8 cellular contexts compared by ENCODE assay signal in genomic region chr22:23305922-23306374, GRCh38.
A peak's percentile ranks its signal among the peaks of the same experiment; 100 is the strongest.
DNase-seq lines count a peak whose midpoint lies in the region; FAIRE-seq and TF ChIP-seq lines count a peak whose summit lies in the region.

No MANE protein-coding gene starts in this region.

- H3K79me1 ChIP-seq in H9 (ENCODE audit: insufficient read depth, low read depth, low read length, poor library complexity, severe bottlenecking), result no peaks in the 10 kb centered on the region

- no peaks in the 10 kb centered on the region for H3K36me3 ChIP-seq in Karpas-422 (ENCODE audit: insufficient read depth, low read length)
- H3K36me3 ChIP-seq in hepatocyte (replicated peaks; ENCODE audit: insufficient read depth, low read depth), result no peaks in the 10 kb centered on the region
- no peaks in the 10 kb centered on the region for H3K36me3 ChIP-seq in small intestine (ENCODE audit: control insufficient read depth in 2 of 2, insufficient read depth in 2 of 2, low read length in 2 of 2)

- no peak overlapping the region for H2BK12ac ChIP-seq in H9 (ENCODE audit: insufficient read length, low read depth, low read length)

- H3K4me2 ChIP-seq in Karpas-422 (ENCODE audit: low read depth, low read length, poor library complexity, severe bottlenecking) (no peak overlapping the region), hepatocyte (no peak overlapping the region), H9 (ENCODE audit: insufficient read depth, insufficient read length, low read length) (no peak overlapping the region)

- no peak overlapping the region for H3K4me3 Mint-ChIP-seq in H9

- H3K27me3 ChIP-seq in Karpas-422 (ENCODE audit: low read length) (no peaks in the 10 kb centered on the region), hepatocyte (no peaks in the 10 kb centered on the region), small intestine (ENCODE audit: control insufficient read depth in 2 of 2, insufficient read depth in 2 of 2, low read length in 2 of 2) (no peaks in the 10 kb centered on the region), H9 (ENCODE audit: insufficient read depth, low read length) (no peaks in the 10 kb centered on the region)

- FAIRE-seq in small intestine (lab: Jason Lieb, UNC), result no peak

- TF ChIP-seq CTCF in astrocyte of the spinal cord (IDR thresholded peaks at IDR 0.05; ENCODE audit: low read depth, low read length) (no peak), hepatocyte (IDR thresholded peaks at IDR 0.05; ENCODE audit: poor library complexity) (no peak), H9 (conservative IDR thresholded peaks at IDR 0.05) (no peak)

- H3T11ph ChIP-seq in H9 (ENCODE audit: low read length), result no peak overlapping the region

- H3K27me3 Mint-ChIP-seq in H9 (ENCODE audit: low read depth), result no peaks in the 10 kb centered on the region

- H4K91ac ChIP-seq in H9 (ENCODE audit: insufficient read length, low read depth, low read length), result no peak overlapping the region

- H3K14ac ChIP-seq in H9 (ENCODE audit: insufficient read depth, low read length), result no peak overlapping the region

- H3K23me2 ChIP-seq in H9 (ENCODE audit: insufficient read length, low read depth, low read length, poor library complexity, severe bottlenecking), result no peaks in the 10 kb centered on the region

- no peaks in the 10 kb centered on the region for H3K9me2 ChIP-seq in Karpas-422 (replicated peaks; ENCODE audit: insufficient read depth, low read length)
- no peaks in the 10 kb centered on the region for H3K9me2 ChIP-seq in hepatocyte (replicated peaks; ENCODE audit: insufficient read depth)

- H3K9me3 Mint-ChIP-seq in H9, result no peaks in the 10 kb centered on the region

- H4K5ac ChIP-seq in H9 (ENCODE audit: insufficient read length, low read depth, low read length), result no peak overlapping the region

- peaks cover 10 to 32% (median 25%) of the 10 kb centered on the region in 3 experiments; a peak in 6 of 7 replicates for H3K36me3 Mint-ChIP-seq in H9 (ENCODE audit: insufficient read depth in 1 of 3, low read depth in 3 of 3)

- H3K4me1 ChIP-seq in Karpas-422 (ENCODE audit: low read length) (no peaks in the 10 kb centered on the region), hepatocyte (ENCODE audit: insufficient read depth) (peaks cover 3% of the 10 kb centered on the region), small intestine (ENCODE audit: control insufficient read depth in 2 of 2, insufficient read depth in 1 of 2, low read depth in 1 of 2, low read length in 1 of 2) (no peaks in the 10 kb centered on the region), H9 (ENCODE audit: insufficient read depth, low read length) (no peaks in the 10 kb centered on the region)

- H3K4me1 Mint-ChIP-seq in H9, result peaks cover 0 to 2% of the 10 kb centered on the region in 2 experiments; a peak in 1 of 4 replicates

- H2AFZ ChIP-seq in Karpas-422 (ENCODE audit: low read length) (no peak overlapping the region), hepatocyte (no peak overlapping the region), H9 (ENCODE audit: low read length) (no peak overlapping the region)

- no peaks in the 10 kb centered on the region for H4K20me1 ChIP-seq in Karpas-422 (ENCODE audit: insufficient read depth, low read depth, low read length)
- H4K20me1 ChIP-seq in hepatocyte (ENCODE audit: insufficient read depth, poor library complexity, severe bottlenecking), result no peaks in the 10 kb centered on the region
- H4K20me1 ChIP-seq in H9 (ENCODE audit: control insufficient read depth, insufficient read depth, insufficient read length), result no peaks in the 10 kb centered on the region

- H3K4me3 ChIP-seq in Karpas-422 (ENCODE audit: low read length) (no peak overlapping the region), astrocyte of the spinal cord (ENCODE audit: low read depth, low read length) (no peak overlapping the region), hepatocyte (no peak overlapping the region), small intestine (ENCODE audit: low read depth in 1 of 2, low read length in 2 of 2) (no peak overlapping the region)

- H3K9me3 ChIP-seq in Karpas-422 (ENCODE audit: low read length) (no peaks in the 10 kb centered on the region), hepatocyte (ENCODE audit: low read depth) (no peaks in the 10 kb centered on the region), small intestine (ENCODE audit: control insufficient read depth, low read depth) (no peaks in the 10 kb centered on the region), H9 (ENCODE audit: control insufficient read depth, low read depth, low read length) (no peaks in the 10 kb centered on the region)

- in situ Hi-C loops in astrocyte of the spinal cord (cut with HindIII; ENCODE audit: low sequenced_read_pairs), result no loop called here

- peak overlapping the region in 1 of 3 experiments; percentile 27; a peak in 1 of 7 replicates for H3K27ac Mint-ChIP-seq in H9

- no peak overlapping the region for H4K8ac ChIP-seq in H9 (replicated peaks; ENCODE audit: insufficient read length, low read depth, low read length)

- H3K18ac ChIP-seq in H9 (ENCODE audit: insufficient read length, low read depth, low read length), result no peak overlapping the region

- H3K23ac ChIP-seq in H9 (ENCODE audit: insufficient read length, low read depth, low read length), result no peak overlapping the region

- 77% methylated on average over 11 of the region's 11 CpGs for WGBS in hepatocyte (ENCODE audit: low lambda C conversion rate, missing lambda C conversion rate)
- WGBS in small intestine, 3 donors, result 63 to 84% (median 82%) methylated on average over 11 of the region's 11 CpGs
- WGBS in H9 (ENCODE audit: extremely low coverage, insufficient read length, low lambda C conversion rate), result no CpG with 5 or more reads among the region's 11 CpGs

- H2BK20ac ChIP-seq in H9 (ENCODE audit: low read depth, low read length, poor library complexity, severe bottlenecking), result no peak overlapping the region

- H3K4ac ChIP-seq in H9 (ENCODE audit: low read depth, low read length), result no peak overlapping the region

- H3K79me2 ChIP-seq in Karpas-422 (ENCODE audit: low read length) (no peaks in the 10 kb centered on the region), hepatocyte (no peaks in the 10 kb centered on the region), H9 (ENCODE audit: insufficient read depth, low read length) (no peaks in the 10 kb centered on the region)

- H3K9ac ChIP-seq in Karpas-422 (ENCODE audit: low read length) (no peak overlapping the region), H9 (ENCODE audit: extremely low read depth, insufficient read length, low read length) (no peak overlapping the region)

- no peak overlapping the region for H2BK5ac ChIP-seq in H9 (ENCODE audit: insufficient read length, low read length)

- no peak overlapping the region for H2BK15ac ChIP-seq in H9 (ENCODE audit: low read depth, low read length)

- DNase-seq in Karpas-422 (peak; percentile 9), astrocyte of the spinal cord (ENCODE audit: low read depth, low spot score) (peak; percentile 75), hepatocyte (ENCODE audit: low spot score) (peak; percentile 69), small intestine (peak; percentile 4), SIG-M5 treated with dmso at 0.1 percent for 504 hours (lab: John Stamatoyannopoulos, UW; ENCODE audit: unreplicated experiment) (no peak), H9 (no peak), HPDE6-E6E7 (ENCODE audit: extremely low spot score) (no peak), glomerular visceral epithelial cell (ENCODE audit: extremely low spot score) (no peak)

- H3K27ac ChIP-seq in Karpas-422 (ENCODE audit: low read length) (no peak overlapping the region), hepatocyte (peak overlapping the region; percentile 30), small intestine (ENCODE audit: low read depth in 1 of 2, low read length in 1 of 2) (peak overlapping the region in 1 of 2 donors; percentile 92), H9 (ENCODE audit: insufficient read length, low read depth, low read length) (no peak overlapping the region)

- H2AK5ac ChIP-seq in H9 (ENCODE audit: insufficient read length, low read length), result no peak overlapping the region

- H3K56ac ChIP-seq in H9 (ENCODE audit: insufficient read length, low read depth, low read length), result no peak overlapping the region

- no peak overlapping the region for H2BK120ac ChIP-seq in H9 (ENCODE audit: low read depth, low read length, poor library complexity, severe bottlenecking)

Comparison
In these comparisons a context has a peak if more than half of its experiments do, and no peak if none do; other contexts are left out.
1. DNase-seq: peak in Karpas-422 (single experiment), astrocyte of the spinal cord (single experiment), hepatocyte (single experiment) and small intestine (single experiment); none in SIG-M5 treated with dmso at 0.1 percent for 504 hours (single experiment), H9 (single experiment), HPDE6-E6E7 (single experiment) and glomerular visceral epithelial cell (single experiment).